Comparison of ENCODE assay signal across 8 cellular contexts in genomic region chr20:15930324-15931305, GRCh38.
DNase-seq lines count a peak whose midpoint lies in the region; ATAC-seq, FAIRE-seq and TF ChIP-seq lines count a peak whose summit lies in the region.

No MANE protein-coding gene starts in this region.

- H3K27ac ChIP-seq in pancreas (no peak overlapping the region), colonic mucosa (no peak overlapping the region)

- no peak overlapping the region for H3K9ac ChIP-seq in colonic mucosa (ENCODE audit: low read depth in 2 of 2, low read length in 2 of 2)

- TF ChIP-seq CTCF in pancreas (IDR thresholded peaks at IDR 0.05) (peak in 3 of 4 donors; percentile 11 to 32 (median 23)), colonic mucosa (IDR thresholded peaks at IDR 0.05) (no peak)

- ATAC-seq in pancreas (peak in 3 of 4 donors; percentile 74 to 80 (median 76)), GM18519 (IDR thresholded peaks at IDR 0.05; ENCODE audit: low FRiP score, unreplicated experiment) (no peak), HG03108 (IDR thresholded peaks at IDR 0.05; ENCODE audit: unreplicated experiment) (no peak)

- no peaks in the 10 kb centered on the region for H3K4me1 ChIP-seq in pancreas
- no peaks in the 10 kb centered on the region for H3K4me1 ChIP-seq in colonic mucosa

- intact Hi-C loops in pancreas (cut with DNase I) (no loop called here), colonic mucosa (cut with DNase I) (no loop called here)

- DNase-seq in NCI-H748 (lab: John Stamatoyannopoulos, UW; ENCODE audit: unreplicated experiment) (peak; percentile 27), NCI-H748 treated with DMSO at 0.1 percent for 48 hours (lab: John Stamatoyannopoulos, UW) (no peak), NCI-H69 (lab: John Stamatoyannopoulos, UW) (peak; percentile 75), pancreas (no peak), colonic mucosa (no peak)

- H3K9me3 ChIP-seq in pancreas (no peaks in the 10 kb centered on the region), colonic mucosa (no peaks in the 10 kb centered on the region)

- FAIRE-seq in endometrium (lab: Jason Lieb, UNC) (peak; percentile 8), pancreas (lab: Jason Lieb, UNC) (no peak)

- WGBS in pancreas, 2 donors = 0 to 2% methylated on average over 2 of the region's 2 CpGs

- no peaks in the 10 kb centered on the region for H3K36me3 ChIP-seq in pancreas
- no peaks in the 10 kb centered on the region for H3K36me3 ChIP-seq in colonic mucosa

- H3K27me3 ChIP-seq in pancreas (no peaks in the 10 kb centered on the region), colonic mucosa (no peaks in the 10 kb centered on the region)

- H3K4me3 ChIP-seq in pancreas (no peak overlapping the region), colonic mucosa (no peak overlapping the region)

Comparison
In these comparisons a context has a peak if more than half of its experiments do, and no peak if none do; other contexts are left out.
1. DNase-seq: peak in NCI-H748 (single experiment) and NCI-H69 (single experiment); none in NCI-H748 treated with DMSO at 0.1 percent for 48 hours (single experiment), pancreas (0 of 6) and colonic mucosa (single experiment).
2. ATAC-seq: peak in pancreas (3 of 4); none in GM18519 (single experiment) and HG03108 (single experiment).